In the genomic region with DNA sequence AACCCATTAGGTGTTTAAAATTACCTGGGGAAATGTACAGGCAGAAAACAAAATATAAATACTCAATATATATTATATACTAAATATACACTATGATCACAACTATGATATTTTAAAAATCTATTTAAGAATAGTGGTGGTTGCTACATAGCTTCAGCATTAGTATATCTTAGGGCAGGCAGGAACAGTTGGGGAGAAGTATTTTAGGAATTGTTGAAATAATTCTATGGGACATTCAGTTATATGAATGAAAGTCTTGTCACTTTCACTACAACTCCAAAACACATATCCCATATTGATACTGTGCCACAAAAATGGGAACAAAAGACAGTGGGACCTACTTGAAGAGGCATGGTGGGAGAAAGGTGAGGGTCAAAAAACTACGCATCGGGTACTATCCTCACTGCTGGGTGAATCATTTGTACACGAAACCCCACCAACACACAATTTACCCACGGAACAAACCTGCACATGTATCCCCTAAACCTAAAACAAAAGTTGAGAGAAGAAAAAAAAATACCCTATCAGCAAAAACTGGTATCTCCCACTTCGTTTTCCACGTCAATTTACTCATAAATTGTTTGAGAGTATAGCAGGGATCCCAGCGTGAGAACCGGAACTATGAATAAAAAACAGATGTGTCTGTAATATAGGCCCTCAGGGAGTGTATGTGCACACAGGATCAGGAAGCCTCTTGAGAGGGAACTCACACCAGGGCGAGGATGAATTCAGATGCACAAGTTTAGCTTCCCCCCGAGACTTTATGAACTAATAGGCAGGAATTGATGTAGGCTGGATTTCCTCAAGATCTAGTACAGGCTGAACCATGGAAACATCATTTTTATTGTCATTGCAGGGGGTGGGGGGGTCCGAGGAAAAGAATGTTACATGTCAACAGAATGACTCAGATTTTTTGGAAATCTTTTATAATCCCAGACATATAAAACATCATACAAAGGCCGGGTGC, we compare ENCODE assay signal across 15 cellular contexts. TPM values are rescaled to one million over a fixed set of nuclear protein-coding genes. Genes with fewer than 3 reads are reported as not detected.
DNase-seq lines count a peak whose midpoint lies in the region; ATAC-seq, FAIRE-seq and TF ChIP-seq lines count a peak whose summit lies in the region.
"Had no signal": no experiment of that assay in that cellular context is flagged by ENCODE, and none has a peak within 500 bp of the region (broad histone marks: within the 10 kb centered on the region; RNA-seq: fewer than 3 reads in every experiment).

No MANE protein-coding gene starts in this region.

- H3K9me3 ChIP-seq in adrenal gland (replicated peaks in 1 of 3): no peaks in the 10 kb centered on the region
- H3K9me3 ChIP-seq: colonic mucosa had no signal

- H3K36me3 ChIP-seq in adrenal gland (replicated peaks in 1 of 2): no peaks in the 10 kb centered on the region
- H3K36me3 ChIP-seq: colonic mucosa had no signal

- FAIRE-seq in D721Med (lab: Jason Lieb, UNC): no peak

- ATAC-seq in omental fat pad (ENCODE audit: low FRiP score): peak; percentile 44
- ATAC-seq: T-cell had no signal

- CTCF ChIA-PET in AG04449 (lab: Yijun Ruan, JAX): no interaction called here

- DNase-seq in AG04449 (ENCODE audit: low read depth, low spot score): peak; percentile 93
- DNase-seq in NB4 (ENCODE audit: low read depth): peak; percentile 69
- peak; percentile 99 for DNase-seq in fibroblast of mammary gland (ENCODE audit: low read depth)
- no peak for DNase-seq in omental fat pad (ENCODE audit: low spot score)
- no peak for DNase-seq in NCI-H2029 treated with DMSO at 0.1 percent for 48 hours (lab: John Stamatoyannopoulos, UW)
- no peak for DNase-seq in stimulated activated CD4-positive, alpha-beta T cell treated with anti-CD3 and anti-CD28 coated beads, Interleukin-15, amount 100 ng/mL, for 24 hours
- DNase-seq in adrenal gland: no peak
- no peak for DNase-seq in D721Med (ENCODE audit: insufficient read length, low spot score)
- DNase-seq: activated CD4-positive, alpha-beta T cell treated with anti-CD3 and anti-CD28 coated beads, Interleukin-2, amount 50 U/mL, for 4 hours; activated effector memory CD4-positive, alpha-beta T cell treated with anti-CD3 and anti-CD28 coated beads, Interleukin-2, amount 50 U/mL, for 16 hours; AML-193; colonic mucosa; NK-92 treated with Interleukin-12 subunit alpha and Interleukin-12 subunit beta, amount 100 ng/mL, for 24 hours; T-cell had no signal

- no peak for TF ChIP-seq POLR2A in NB4 (IDR thresholded peaks at IDR 0.05; ENCODE audit: extremely low read depth, insufficient read length)
- TF ChIP-seq POLR2A in adrenal gland (IDR thresholded peaks at IDR 0.05): no peak

- no peaks in the 10 kb centered on the region for H3K27me3 ChIP-seq in adrenal gland
- H3K27me3 ChIP-seq: colonic mucosa had no signal

- peaks cover 0 to 9% of the 10 kb centered on the region in 2 donors for H3K4me1 ChIP-seq in adrenal gland (replicated peaks in 1 of 2)
- H3K4me1 ChIP-seq: colonic mucosa had no signal

- 74 to 77% (median 76%) methylated on average over 12 of the region's 12 CpGs for WGBS in adrenal gland, 4 donors

- TF ChIP-seq CTCF in AG04449 (IDR thresholded peaks at IDR 0.05; ENCODE audit: insufficient read depth, low read length, missing control alignments): no peak
- no peak for TF ChIP-seq CTCF in NB4 (IDR thresholded peaks at IDR 0.05; ENCODE audit: low read depth, low read length)
- TF ChIP-seq CTCF in fibroblast of mammary gland (conservative IDR thresholded peaks at IDR 0.05; ENCODE audit: control insufficient read depth, insufficient read depth, low read depth, low read length): no peak
- no peak for TF ChIP-seq CTCF in omental fat pad (IDR thresholded peaks at IDR 0.05)
- TF ChIP-seq CTCF in adrenal gland (IDR thresholded peaks at IDR 0.05): no peak
- no peak for TF ChIP-seq CTCF in D721Med (IDR thresholded peaks at IDR 0.05; ENCODE audit: insufficient read depth, missing control alignments)

- POLR2A ChIA-PET in AG04449 (lab: Yijun Ruan, JAX): no interaction called here

- peak overlapping the region in 1 of 5 donors; percentile 43 for H3K27ac ChIP-seq in adrenal gland
- H3K27ac ChIP-seq: colonic mucosa had no signal

- H3K4me3 ChIP-seq in AG04449 (ENCODE audit: low read depth, low read length) (no peak overlapping the region), NB4 (ENCODE audit: low read depth, low read length) (no peak overlapping the region), fibroblast of mammary gland (ENCODE audit: control insufficient read depth, low read depth, low read length) (no peak overlapping the region), adrenal gland (no peak overlapping the region)
- H3K4me3 ChIP-seq: colonic mucosa, lung had no signal

- intact Hi-C loops in adrenal gland (cut with DNase I): no loop called here

RNA-seq across cellular contexts. Expression of a gene that starts 16.2 kb away (rescaled TPM):
- total RNA-seq in omental fat pad (1 to 10 TPM in 3 of 4 donors, under 1 TPM in 1; 0.72 to 5.8 (median 3.0) TPM), adrenal gland (1 to 10 TPM in 1 of 8 donors, under 1 TPM in 6, not detected in 1; 0.25 to 1.3 (median 0.53) TPM)
- 1 to 10 TPM in 1 of 3 donors, under 1 TPM in 2; 0.44 to 2.4 (median 0.88) TPM for polyA plus RNA-seq in adrenal gland
- total RNA-seq: T-cell had no signal

Comparison
In these comparisons a context has a peak if more than half of its experiments do, and no peak if none do; other contexts are left out.
1. DNase-seq: peak in AG04449 (single experiment), NB4 (single experiment) and fibroblast of mammary gland (single experiment); none in omental fat pad (single experiment), NCI-H2029 treated with DMSO at 0.1 percent for 48 hours (single experiment), stimulated activated CD4-positive, alpha-beta T cell treated with anti-CD3 and anti-CD28 coated beads, Interleukin-15, amount 100 ng/mL, for 24 hours (single experiment), adrenal gland (0 of 7) and D721Med (single experiment).